9 cellular contexts compared by ENCODE assay signal in the genomic region with DNA sequence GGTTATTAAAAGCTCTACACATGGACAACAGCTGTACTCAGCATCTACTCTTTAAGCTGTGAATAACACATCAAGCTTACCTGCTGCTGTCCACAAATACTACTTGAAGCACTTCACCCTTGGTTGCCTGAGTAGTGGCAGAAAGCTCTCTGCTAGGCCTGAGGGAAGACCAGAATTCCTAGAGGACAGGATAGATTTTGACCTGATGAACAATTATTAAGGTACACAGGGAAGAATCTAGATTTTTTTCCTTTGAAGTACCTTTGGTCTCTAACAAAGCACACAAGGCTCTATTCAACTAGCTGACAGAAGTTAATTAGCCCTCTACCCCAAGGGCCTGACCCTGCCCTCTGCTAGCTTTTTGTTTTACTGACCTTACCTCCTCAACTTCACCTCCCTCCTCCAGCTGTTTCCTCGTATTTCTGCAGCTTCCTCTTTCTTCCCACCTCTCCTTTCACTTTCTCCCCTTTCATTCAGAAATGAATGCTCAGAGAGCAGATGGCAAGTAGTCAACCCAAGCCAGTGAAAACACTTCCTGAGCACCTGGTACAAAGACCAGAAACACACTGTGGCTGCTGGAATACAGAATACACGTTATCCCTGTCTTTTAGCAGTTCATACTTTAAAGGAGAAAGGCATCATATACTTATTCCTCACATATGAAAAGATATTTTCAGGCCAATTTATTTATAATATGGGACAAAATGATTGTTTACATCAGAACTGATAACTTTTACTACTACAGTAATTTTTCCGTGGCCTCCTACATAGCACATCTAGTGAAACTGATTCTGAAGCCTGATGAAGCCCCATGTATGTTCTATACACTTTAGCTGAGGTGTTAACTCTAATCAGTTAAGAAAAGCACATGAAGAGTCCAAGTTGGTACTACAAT. TPM values are rescaled to one million over a fixed set of nuclear protein-coding genes. Genes with fewer than 3 reads are reported as not detected.
DNase-seq lines count a peak whose midpoint lies in the region; ATAC-seq and TF ChIP-seq lines count a peak whose summit lies in the region.
"Had no signal": no experiment of that assay in that cellular context is flagged by ENCODE, and none has a peak within 500 bp of the region (broad histone marks: within the 10 kb centered on the region; RNA-seq: fewer than 3 reads in every experiment).

No MANE protein-coding gene starts in this region.

- no peak for TF ChIP-seq RAD21 in HCT116 (IDR thresholded peaks at IDR 0.05; ENCODE audit: low read depth)

- RAD21 ChIA-PET in HCT116 (lab: Charles Lee; ENCODE audit: low non-redundant PET in 1 of 2, low total read pairs in 2 of 2, uncharacterized antibody in 2 of 2, unreplicated experiment in 2 of 2): interaction anchor here in 1 of 2 experiments (0.7 to 2.1 kb wide), 3 partner anchors 133 to 233 kb away, joined by 3 to 6 read pairs (median 3); no protein-coding TSS in a partner anchor

- TF ChIP-seq EP300 in gastroesophageal sphincter (IDR thresholded peaks at IDR 0.05): no peak

- peaks cover 57 to 87% (median 73%) of the 10 kb centered on the region in 10 experiments for H3K4me1 ChIP-seq in BLaER1 treated with 17β-estradiol and CSF1 and Interleukin-3, amounts not matched to agents 10 nM and 100 nM
- peaks cover 55 to 93% of the 10 kb centered on the region in 2 experiments for H3K4me1 ChIP-seq in HCT116 (ENCODE audit: control insufficient read depth in 1 of 2, insufficient read depth in 2 of 2, low read length in 2 of 2)
- peaks cover 14 to 53% (median 16%) of the 10 kb centered on the region in 3 donors for H3K4me1 ChIP-seq in gastroesophageal sphincter

- H3K36me3 ChIP-seq in BLaER1 treated with 17β-estradiol and CSF1 and Interleukin-3, amounts not matched to agents 10 nM and 100 nM: peaks cover 13 to 25% (median 21%) of the 10 kb centered on the region in 11 experiments
- H3K36me3 ChIP-seq in HCT116 (ENCODE audit: control insufficient read depth in 1 of 2, insufficient read depth in 2 of 2, low read length in 2 of 2): peaks cover 21 to 45% of the 10 kb centered on the region in 2 experiments
- H3K36me3 ChIP-seq in gastroesophageal sphincter: peaks cover 0 to 13% of the 10 kb centered on the region in 2 donors
- H3K36me3 ChIP-seq in brain microvascular endothelial cell (replicated peaks): peaks cover 9% of the 10 kb centered on the region

- POLR2A ChIA-PET in HCT116 (lab: Charles Lee): interaction anchor here (0.7 to 2.0 kb wide), 5 partner anchors 13 to 133 kb away, joined by 3 to 8 read pairs (median 3); no protein-coding TSS in a partner anchor

- TF ChIP-seq POLR2A in HCT116 (IDR thresholded peaks at IDR 0.05; ENCODE audit: borderline replicate concordance, extremely low read depth, insufficient read depth, insufficient read length) (no peak), gastroesophageal sphincter (IDR thresholded peaks at IDR 0.05) (no peak)

- peak overlapping the region in 10 of 11 experiments; percentile 17 to 71 (median 55); a peak in 17 of 22 replicates for H3K9ac ChIP-seq in BLaER1 treated with 17β-estradiol and CSF1 and Interleukin-3, amounts not matched to agents 10 nM and 100 nM
- H3K9ac ChIP-seq in HCT116 (ENCODE audit: low read length): 0 out of 2 replicates have a peak overlapping the region, but pooled peaks have one; percentile 4

- peak overlapping the region; percentile 48 to 81 (median 71) for H3K4me2 ChIP-seq in BLaER1 treated with 17β-estradiol and CSF1 and Interleukin-3, amounts not matched to agents 10 nM and 100 nM
- H3K4me2 ChIP-seq in HCT116 (ENCODE audit: low read length): peak overlapping the region; percentile 1; the same call in 1 of the 2 replicates

- no peak overlapping the region for H3K4me3 ChIP-seq in BLaER1 treated with 17β-estradiol and CSF1 and Interleukin-3, amounts not matched to agents 10 nM and 100 nM
- H3K4me3 ChIP-seq in HCT116 (replicated peaks in 1 of 2; ENCODE audit: low read depth in 1 of 2, low read length in 2 of 2) (no peak overlapping the region), gastroesophageal sphincter (no peak overlapping the region), brain microvascular endothelial cell (ENCODE audit: low read depth, low read length) (no peak overlapping the region)
- H3K4me3 ChIP-seq: Peyer's patch had no signal

- no peak overlapping the region for H2AFZ ChIP-seq in HCT116 (ENCODE audit: low read depth, low read length, poor library complexity, severe bottlenecking)

- peak overlapping the region in 8 of 11 experiments; percentile 60 to 80 (median 68); a peak in 17 of 22 replicates for H3K27ac ChIP-seq in BLaER1 treated with 17β-estradiol and CSF1 and Interleukin-3, amounts not matched to agents 10 nM and 100 nM
- H3K27ac ChIP-seq in HCT116 (ENCODE audit: low read depth, low read length) (peak overlapping the region; percentile 23; the same call in 1 of the 2 replicates), gastroesophageal sphincter (peak overlapping the region; percentile 52 to 78 (median 78)), brain microvascular endothelial cell (no peak overlapping the region)

- no peaks in the 10 kb centered on the region for H3K9me3 ChIP-seq in BLaER1 treated with 17β-estradiol and CSF1 and Interleukin-3, amounts not matched to agents 10 nM and 100 nM (replicated peaks in 1 of 11)
- H3K9me3 ChIP-seq in HCT116 (ENCODE audit: control insufficient read depth in 1 of 2, insufficient read depth in 1 of 2, low read depth in 1 of 2, low read length in 2 of 2): no peaks in the 10 kb centered on the region
- no peaks in the 10 kb centered on the region for H3K9me3 ChIP-seq in gastroesophageal sphincter
- H3K9me3 ChIP-seq: Peyer's patch had no signal

- no TSS peak for BruUV-seq in HCT116 (replicated peaks; lab: Mats Ljungman, UMichigan)

- TF ChIP-seq CTCF in HCT116 (IDR thresholded peaks at IDR 0.05 in 2 of 3, conservative IDR thresholded peaks at IDR 0.05 in 1 of 3; ENCODE audit: borderline replicate concordance in 1 of 3, insufficient read depth in 1 of 3, low read depth in 2 of 3, low read length in 2 of 3) (no peak), gastroesophageal sphincter (IDR thresholded peaks at IDR 0.05) (no peak), brain microvascular endothelial cell (IDR thresholded peaks at IDR 0.05; ENCODE audit: low read depth, low read length, missing control alignments) (no peak)

- DNase-seq in HCT116 (ENCODE audit: low read depth, low spot score) (no peak), OCI-M1 (lab: John Stamatoyannopoulos, UW) (peak; percentile 90), brain microvascular endothelial cell (no peak), AG08395 (ENCODE audit: low spot score) (no peak)
- DNase-seq: Peyer's patch had no signal

- intact Hi-C loops in HCT116 (cut with micrococcal nuclease): loop anchor here (2.0 kb wide), 2 partner anchors 77 to 143 kb away; a partner anchor contains a TSS

- no peaks in the 10 kb centered on the region for H3K27me3 ChIP-seq in BLaER1 treated with 17β-estradiol and CSF1 and Interleukin-3, amounts not matched to agents 10 nM and 100 nM
- H3K27me3 ChIP-seq in HCT116 (ENCODE audit: insufficient read depth, low read length): no peaks in the 10 kb centered on the region
- H3K27me3 ChIP-seq in gastroesophageal sphincter: no peaks in the 10 kb centered on the region
- no peaks in the 10 kb centered on the region for H3K27me3 ChIP-seq in brain microvascular endothelial cell (replicated peaks)
- H3K27me3 ChIP-seq: Peyer's patch had no signal

- ATAC-seq in HCT116 (no peak), gastroesophageal sphincter (no peak), HG02981 (IDR thresholded peaks at IDR 0.05; ENCODE audit: unreplicated experiment) (no peak), GM21717 (IDR thresholded peaks at IDR 0.05; ENCODE audit: unreplicated experiment) (no peak)

- peaks cover 10 to 54% (median 37%) of the 10 kb centered on the region in 11 experiments; a peak in 18 of 22 replicates for H4K20me1 ChIP-seq in BLaER1 treated with 17β-estradiol and CSF1 and Interleukin-3, amounts not matched to agents 10 nM and 100 nM
- H4K20me1 ChIP-seq in HCT116 (ENCODE audit: insufficient read depth): peaks cover 17% of the 10 kb centered on the region; the same call in 1 of the 2 replicates

- CTCF ChIA-PET in HCT116 (lab: Charles Lee): interaction anchor here (0.7 to 15.4 kb wide), 4 partner anchors 107 to 144 kb away, joined by 3 to 288 read pairs (median 4); a partner anchor contains a TSS

- in situ Hi-C loops in brain microvascular endothelial cell (cut with HindIII; ENCODE audit: low pct_ligation_motif_present, low sequenced_read_pairs): loop anchor here (5.0 kb wide), 1 partner anchor 136 kb away; no protein-coding TSS in a partner anchor

- WGBS in gastroesophageal sphincter (ENCODE audit: low coverage in 1 of 2), 2 donors: 16 to 44% methylated on average over 2 to 3 of the region's 3 CpGs

- no peaks in the 10 kb centered on the region for H3K9me2 ChIP-seq in HCT116 (ENCODE audit: insufficient read depth)

- H3K79me2 ChIP-seq in HCT116 (ENCODE audit: insufficient read depth, low read length): peaks cover 50% of the 10 kb centered on the region

TF ChIP-seq in HCT116, 20 proteins besides CTCF, POLR2A, EP300 and RAD21 (continues in another document):
- TF ChIP-seq POLR2AphosphoS5 (IDR thresholded peaks at IDR 0.05; ENCODE audit: low read depth, low read length) (peak; percentile 58; the same call in 1 of the 2 replicates), ZFX (IDR thresholded peaks at IDR 0.05) (no peak), SIN3A (IDR thresholded peaks at IDR 0.05; ENCODE audit: low read depth) (no peak; the same call in 1 of the 2 replicates), EGR1 (IDR thresholded peaks at IDR 0.05; ENCODE audit: low read depth) (no peak; the same call in 1 of the 2 replicates), CBX3 (IDR thresholded peaks at IDR 0.05; ENCODE audit: low read depth) (no peak), FOSL1 (IDR thresholded peaks at IDR 0.05; ENCODE audit: low read depth) (no peak)

RNA-seq across cellular contexts. Expression of a gene that starts 5.7 kb away (rescaled TPM):
- 70.2 TPM for total RNA-seq in HCT116 (2021; ENCODE audit: unreplicated experiment)
- polyA plus RNA-seq in HCT116 (2012): 50.5 and 55.6 TPM in 2 replicates
- 100 to 1,000 TPM; 115 to 148 (median 132) TPM for total RNA-seq in gastroesophageal sphincter

RNA-seq across cellular contexts. Expression of a gene that starts 13.3 kb away (rescaled TPM):
- total RNA-seq in HCT116 (2021; ENCODE audit: unreplicated experiment) (434 TPM), gastroesophageal sphincter (100 to 1,000 TPM; 139 to 240 (median 198) TPM)
- 157 and 231 TPM in 2 replicates for polyA plus RNA-seq in HCT116 (2012)

RNA-seq across cellular contexts. Expression of a gene that starts 38.5 kb away (rescaled TPM):
- total RNA-seq in HCT116 (2021; ENCODE audit: unreplicated experiment) (60.2 TPM), gastroesophageal sphincter (10 to 100 TPM; 35.7 to 60.3 (median 45.6) TPM)
- polyA plus RNA-seq in HCT116 (2012): 54.1 and 58.2 TPM in 2 replicates
